17 cellular contexts compared by ENCODE assay signal in the genomic region with DNA sequence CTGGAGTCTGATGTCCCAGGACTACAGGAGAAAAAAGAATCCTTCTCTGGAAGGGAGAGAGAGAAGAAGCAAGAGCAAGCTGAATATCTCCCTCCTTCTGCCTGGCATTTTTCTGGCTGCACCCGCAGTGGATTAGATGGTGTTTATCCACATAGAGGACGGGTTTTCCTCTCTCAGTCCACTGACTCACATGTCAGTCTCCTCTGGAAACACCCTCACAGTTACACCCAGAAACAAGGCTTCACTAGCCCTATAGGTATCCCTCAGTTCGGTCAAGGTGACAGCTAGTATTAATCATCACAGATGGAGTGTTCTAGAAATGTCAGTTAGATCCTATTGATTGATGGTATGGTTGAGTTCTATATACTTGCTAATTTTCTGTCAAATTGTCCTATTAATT.
DNase-seq lines count a peak whose midpoint lies in the region; ATAC-seq and TF ChIP-seq lines count a peak whose summit lies in the region.
"Had no signal": no experiment of that assay in that cellular context is flagged by ENCODE, and none has a peak within 500 bp of the region (broad histone marks: within the 10 kb centered on the region; RNA-seq: fewer than 3 reads in every experiment).

No MANE protein-coding gene starts in this region.

- H3K9me3 Mint-ChIP-seq in type B pancreatic cell = no peaks in the 10 kb centered on the region
- H3K9me3 Mint-ChIP-seq: CD8-positive, alpha-beta T cell; GM23338 had no signal

- H3K9me3 ChIP-seq in lung (ENCODE audit: control insufficient read depth in 2 of 2, insufficient read depth in 1 of 2, low read length in 1 of 2) (no peaks in the 10 kb centered on the region), thyroid gland (no peaks in the 10 kb centered on the region)

- 84 to 91% methylated on average over 3 of the region's 3 CpGs for WGBS in lung, 2 donors
- WGBS in thyroid gland, 2 donors = 91 to 92% methylated on average over 3 of the region's 3 CpGs

- peaks cover 0 to 4% of the 10 kb centered on the region in 2 donors for H3K4me1 ChIP-seq in lung (ENCODE audit: control insufficient read depth in 2 of 2, insufficient read depth in 2 of 2, low read length in 2 of 2)
- H3K4me1 ChIP-seq in thyroid gland = peaks cover 0 to 7% of the 10 kb centered on the region in 2 donors

- H3K36me3 ChIP-seq in lung (ENCODE audit: control insufficient read depth in 2 of 2, insufficient read depth in 2 of 2, low read length in 2 of 2) (no peaks in the 10 kb centered on the region), thyroid gland (no peaks in the 10 kb centered on the region)
- H3K36me3 ChIP-seq: BLaER1 treated with 17β-estradiol and CSF1 and Interleukin-3, amounts not matched to agents 10 nM and 100 nM had no signal

- intact Hi-C loops in thyroid gland (cut with DNase I) = no loop called here

- no peak overlapping the region for H3K27ac ChIP-seq in lung (ENCODE audit: low read depth in 1 of 2, low read length in 1 of 2)
- H3K27ac ChIP-seq in thyroid gland = no peak overlapping the region
- H3K27ac ChIP-seq: BLaER1 treated with 17β-estradiol and CSF1 and Interleukin-3, amounts not matched to agents 10 nM and 100 nM had no signal

- peak; percentile 19 for DNase-seq in HT-29 (ENCODE audit: low spot score)
- peak; percentile 1 for DNase-seq in lung (ENCODE audit: low spot score)
- no peak for DNase-seq in type B pancreatic cell (ENCODE audit: extremely low spot score, unreplicated experiment)
- DNase-seq in stimulated activated CD8-positive, alpha-beta memory T cell treated with anti-CD3 and anti-CD28 coated beads, Interleukin-4, amount 100 ng/mL, for 48 hours = no peak
- DNase-seq in thyroid gland = no peak
- DNase-seq in stimulated activated CD4-positive, alpha-beta T cell treated with anti-CD3 and anti-CD28 coated beads, Interleukin-4, amount 100 ng/mL, for 4 hours = no peak
- DNase-seq: Calu3, DMS53, DND-41, EL, HCEC 1CT, HFFc6 had no signal

- TF ChIP-seq CTCF in lung (IDR thresholded peaks at IDR 0.05; ENCODE audit: control extremely low read depth, extremely low read depth) (no peak), type B pancreatic cell (conservative IDR thresholded peaks at IDR 0.05) (no peak), thyroid gland (IDR thresholded peaks at IDR 0.05) (no peak)

- no peak for TF ChIP-seq POLR2A in thyroid gland (IDR thresholded peaks at IDR 0.05)

- H3K27me3 Mint-ChIP-seq in type B pancreatic cell = no peaks in the 10 kb centered on the region

- H3K4me3 ChIP-seq in lung (no peak overlapping the region), thyroid gland (replicated peaks in 1 of 3) (no peak overlapping the region)
- H3K4me3 ChIP-seq: BLaER1 treated with 17β-estradiol and CSF1 and Interleukin-3, amounts not matched to agents 10 nM and 100 nM; GM23338 had no signal

- peak overlapping the region; percentile 2 for H3K27ac Mint-ChIP-seq in type B pancreatic cell
- H3K27ac Mint-ChIP-seq: B cell; CD8-positive, alpha-beta T cell; GM23338; HFFc6 had no signal

- no peaks in the 10 kb centered on the region for H3K36me3 Mint-ChIP-seq in type B pancreatic cell
- H3K36me3 Mint-ChIP-seq: CD8-positive, alpha-beta T cell had no signal

- ATAC-seq in esophagus mucosa (peak; percentile 91), lung (ENCODE audit: insufficient read depth, low FRiP score) (no peak)
- ATAC-seq: CD8-positive, alpha-beta T cell; GM23338 had no signal

- H3K4me1 Mint-ChIP-seq in type B pancreatic cell (ENCODE audit: unreplicated experiment) = peaks cover 16% of the 10 kb centered on the region

- no peak overlapping the region for H3K4me3 Mint-ChIP-seq in type B pancreatic cell
- H3K4me3 Mint-ChIP-seq: B cell; CD8-positive, alpha-beta T cell; GM23338; HFFc6 had no signal

- H3K27me3 ChIP-seq in lung (ENCODE audit: control insufficient read depth, insufficient read depth) = no peaks in the 10 kb centered on the region
- no peaks in the 10 kb centered on the region for H3K27me3 ChIP-seq in thyroid gland
- H3K27me3 ChIP-seq: BLaER1 treated with 17β-estradiol and CSF1 and Interleukin-3, amounts not matched to agents 10 nM and 100 nM had no signal

Comparison
In these comparisons a context has a peak if more than half of its experiments do, and no peak if none do; other contexts are left out.
1. DNase-seq: peak in HT-29 (single experiment) and lung (single experiment); none in type B pancreatic cell (single experiment), stimulated activated CD8-positive, alpha-beta memory T cell treated with anti-CD3 and anti-CD28 coated beads, Interleukin-4, amount 100 ng/mL, for 48 hours (single experiment), thyroid gland (0 of 2) and stimulated activated CD4-positive, alpha-beta T cell treated with anti-CD3 and anti-CD28 coated beads, Interleukin-4, amount 100 ng/mL, for 4 hours (0 of 2).